Comparison of ENCODE assay signal across 27 cellular contexts in the genomic region with DNA sequence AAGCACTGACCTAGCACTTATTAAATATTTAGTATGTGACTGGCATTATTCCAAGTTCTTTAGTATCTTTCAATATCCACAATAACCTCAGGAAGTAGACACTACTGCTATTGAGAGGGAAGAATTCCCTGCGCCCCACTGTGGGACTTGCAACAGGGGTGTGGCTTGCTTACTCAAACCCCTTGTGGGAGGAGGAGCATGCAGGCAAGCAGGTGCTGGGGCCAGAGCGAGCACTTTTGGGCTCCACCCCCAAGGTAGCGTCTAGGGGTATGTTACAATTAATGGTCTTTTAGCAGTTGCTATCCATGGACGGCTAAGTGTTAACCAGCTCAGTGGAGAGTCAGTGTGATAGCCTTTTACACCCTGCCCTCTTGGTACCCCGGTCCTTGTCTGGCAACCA.
"Had no signal": no experiment of that assay in that cellular context is flagged by ENCODE, and none has a peak within 500 bp of the region (broad histone marks: within the 10 kb centered on the region; RNA-seq: fewer than 3 reads in every experiment).

No MANE protein-coding gene starts in this region.

- H3K27me3 ChIP-seq: hepatocyte, neural progenitor cell, neutrophil, pancreas, right lobe of liver, stomach, testis, thyroid gland, transverse colon, upper lobe of left lung, vagina had no signal

- H3K4me1 ChIP-seq: neural progenitor cell, prostate gland, testis, thyroid gland had no signal

- DNase-seq: islet precursor cell; left ventricle myocardium inferior; mesendoderm; naive B cell; natural killer cell; nephron progenitor cell; occipital lobe; posterior cingulate gyrus; right lobe of liver; stimulated activated CD4-positive, alpha-beta T cell treated with anti-CD3 and anti-CD28 coated beads, Interleukin-1b, Interleukin-23, amount 100 ng/mL, for 48 hours; stimulated activated CD4-positive, alpha-beta T cell treated with anti-CD3 and anti-CD28 coated beads, Interleukin-4, amount 100 ng/mL, for 1 hour; stimulated activated naive B cell treated with anti-CD40 and anti-IgM and Interleukin-4, amounts not matched to agents 10 μg/mL and 1 μg/mL and 100 μg/mL, for 72 hours; stimulated activated naive CD8-positive, alpha-beta T cell treated with anti-CD3 and anti-CD28 coated beads, Interleukin-15, Interleukin-2, amounts not matched to agents 100 U/mL and 50 U/mL, for 24 hours; stomach; testis; thyroid gland; transverse colon; upper lobe of left lung had no signal

- H3K4me3 ChIP-seq: hepatocyte, left ventricle myocardium inferior, lung, neural progenitor cell, pancreas, prostate gland, right lobe of liver, smooth muscle cell, stomach, testis, thyroid gland, transverse colon, upper lobe of left lung, vagina had no signal

- H3K4me1 Mint-ChIP-seq: naive B cell; natural killer cell; neural progenitor cell; stimulated activated naive B cell treated with anti-CD40 and anti-IgM and Interleukin-4, amounts not matched to agents 10 μg/mL and 1 μg/mL and 100 μg/mL, for 72 hours had no signal

- H3K36me3 Mint-ChIP-seq: naive B cell; natural killer cell; stimulated activated naive B cell treated with anti-CD40 and anti-IgM and Interleukin-4, amounts not matched to agents 10 μg/mL and 1 μg/mL and 100 μg/mL, for 72 hours had no signal

- H3K27ac Mint-ChIP-seq: mesothelial cell of epicardium; naive B cell; natural killer cell; neural progenitor cell; stimulated activated naive B cell treated with anti-CD40 and anti-IgM and Interleukin-4, amounts not matched to agents 10 μg/mL and 1 μg/mL and 100 μg/mL, for 72 hours had no signal

- H3K9me3 Mint-ChIP-seq: natural killer cell; neural progenitor cell; stimulated activated naive B cell treated with anti-CD40 and anti-IgM and Interleukin-4, amounts not matched to agents 10 μg/mL and 1 μg/mL and 100 μg/mL, for 72 hours had no signal

- H3K4me3 Mint-ChIP-seq: mesothelial cell of epicardium; naive B cell; natural killer cell; nephron progenitor cell; neural progenitor cell; stimulated activated naive B cell treated with anti-CD40 and anti-IgM and Interleukin-4, amounts not matched to agents 10 μg/mL and 1 μg/mL and 100 μg/mL, for 72 hours had no signal

- H3K27me3 Mint-ChIP-seq: naive B cell; stimulated activated naive B cell treated with anti-CD40 and anti-IgM and Interleukin-4, amounts not matched to agents 10 μg/mL and 1 μg/mL and 100 μg/mL, for 72 hours had no signal

- H3K27ac ChIP-seq: hepatocyte, left ventricle myocardium inferior, neural progenitor cell, neutrophil, pancreas, prostate gland, right lobe of liver, stomach, testis, thyroid gland, transverse colon, upper lobe of left lung, vagina had no signal

- ATAC-seq: natural killer cell; pancreas; right lobe of liver; stimulated activated naive B cell treated with anti-CD40 and anti-IgM and Interleukin-4, amounts not matched to agents 10 μg/mL and 1 μg/mL and 100 μg/mL, for 72 hours; stimulated activated naive CD8-positive, alpha-beta T cell treated with anti-CD3 and anti-CD28 coated beads, Interleukin-15, Interleukin-2, amounts not matched to agents 100 U/mL and 50 U/mL, for 24 hours had no signal

- H3K9me3 ChIP-seq: neutrophil, pancreas, prostate gland, right lobe of liver, stomach, testis, thyroid gland, transverse colon, upper lobe of left lung, vagina had no signal
